In the genomic region with DNA sequence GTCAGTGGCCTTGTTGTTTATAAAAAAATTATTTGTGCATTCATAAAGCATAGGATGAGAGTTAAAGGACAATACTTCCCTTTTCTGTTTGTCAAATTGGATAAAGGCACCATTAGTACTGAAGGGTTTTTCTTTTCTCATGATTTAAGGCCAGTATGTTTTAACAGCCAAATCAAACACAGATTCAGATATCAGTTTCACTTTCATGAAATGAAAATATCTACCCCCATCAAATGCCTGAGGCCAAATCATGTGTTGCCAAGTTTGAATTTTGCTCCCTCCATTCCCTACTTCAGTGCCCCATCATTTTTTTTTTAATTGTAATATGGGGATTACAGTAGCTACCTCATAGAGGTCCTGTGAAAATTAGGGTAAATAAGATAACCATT, we compare ENCODE assay signal across 31 cellular contexts.
DNase-seq lines count a peak whose midpoint lies in the region; ATAC-seq and TF ChIP-seq lines count a peak whose summit lies in the region.
"Had no signal": no experiment of that assay in that cellular context is flagged by ENCODE, and none has a peak within 500 bp of the region (broad histone marks: within the 10 kb centered on the region; RNA-seq: fewer than 3 reads in every experiment).

No MANE protein-coding gene starts in this region.

- H3K4me3 ChIP-seq in heart right ventricle, result no peak overlapping the region
- H3K4me3 ChIP-seq: PC-9, right atrium auricular region, smooth muscle cell, suprapubic skin, upper lobe of right lung had no signal

- no peaks in the 10 kb centered on the region for H3K36me3 ChIP-seq in heart right ventricle
- H3K36me3 ChIP-seq: brain microvascular endothelial cell, right atrium auricular region, suprapubic skin, upper lobe of right lung had no signal

- no peak overlapping the region for H3K27ac ChIP-seq in heart right ventricle
- H3K27ac ChIP-seq: brain microvascular endothelial cell, PC-9, right atrium auricular region, suprapubic skin, upper lobe of right lung had no signal

- H3K9me3 ChIP-seq in heart right ventricle, result no peaks in the 10 kb centered on the region
- H3K9me3 ChIP-seq: right atrium auricular region, suprapubic skin, upper lobe of right lung had no signal

- intact Hi-C loops in heart right ventricle (cut with DNase I), result no loop called here

- H3K4me1 ChIP-seq in heart right ventricle, result no peaks in the 10 kb centered on the region
- H3K4me1 ChIP-seq: right atrium auricular region, suprapubic skin, upper lobe of right lung had no signal

- DNase-seq in NCI-H1105 treated with DMSO at 0.1 percent for 48 hours (lab: John Stamatoyannopoulos, UW), result peak; percentile 59
- DNase-seq in NCI-H1105 (lab: John Stamatoyannopoulos, UW), result no peak
- peak; percentile 73 for DNase-seq in NCI-H146 (lab: John Stamatoyannopoulos, UW)
- peak; percentile 64 for DNase-seq in NCI-H69 (lab: John Stamatoyannopoulos, UW)
- DNase-seq in left lobe of liver (ENCODE audit: low spot score), result no peak
- no peak for DNase-seq in SHP77 (lab: John Stamatoyannopoulos, UW)
- DNase-seq in heart right ventricle, result no peak
- DNase-seq: 8988T; activated CD4-positive, alpha-beta memory T cell treated with anti-CD3 and anti-CD28 coated beads, Interleukin-2, amount 10 ng/mL, durations not matched to agents 7 days and 5 days; activated CD8-positive, alpha-beta memory T cell treated with anti-CD3 and anti-CD28 coated beads, Interleukin-2, amount 50 U/mL, for 48 hours; activated naive CD4-positive, alpha-beta T cell treated with anti-CD3 and anti-CD28 coated beads for 36 hours; brain microvascular endothelial cell; CD4-positive, CD25-positive, alpha-beta regulatory T cell; cerebellar nuclear complex; dermis blood vessel endothelial cell; EL; endodermal cell; glutamatergic neuron; islet precursor cell; KG1; left ventricle myocardium superior; mesendoderm; NCI-H1694 treated with DMSO at 0.1 percent for 48 hours; PC-9; posterior cingulate gyrus; stimulated activated naive CD4-positive, alpha-beta T cell treated with Interleukin-2 at 50 U/mL for 16 hours; upper lobe of right lung had no signal

- ATAC-seq in left lobe of liver (peak; percentile 58), GM19023 (IDR thresholded peaks at IDR 0.05; ENCODE audit: unreplicated experiment) (no peak), heart right ventricle (no peak)
- ATAC-seq: left ventricle myocardium superior, upper lobe of right lung had no signal

- TF ChIP-seq CTCF in heart right ventricle (IDR thresholded peaks at IDR 0.05), result no peak

- H3K27me3 ChIP-seq in heart right ventricle, result peaks cover 0 to 33% (median 0%) of the 10 kb centered on the region in 7 donors
- H3K27me3 ChIP-seq: brain microvascular endothelial cell, right atrium auricular region, suprapubic skin, upper lobe of right lung had no signal

Comparison
In these comparisons a context has a peak if more than half of its experiments do, and no peak if none do; other contexts are left out.
1. DNase-seq: peak in NCI-H1105 treated with DMSO at 0.1 percent for 48 hours (single experiment), NCI-H146 (single experiment) and NCI-H69 (single experiment); none in NCI-H1105 (single experiment), left lobe of liver (single experiment), SHP77 (0 of 2) and heart right ventricle (0 of 2).